9 cellular contexts compared by ENCODE assay signal in the genomic region with DNA sequence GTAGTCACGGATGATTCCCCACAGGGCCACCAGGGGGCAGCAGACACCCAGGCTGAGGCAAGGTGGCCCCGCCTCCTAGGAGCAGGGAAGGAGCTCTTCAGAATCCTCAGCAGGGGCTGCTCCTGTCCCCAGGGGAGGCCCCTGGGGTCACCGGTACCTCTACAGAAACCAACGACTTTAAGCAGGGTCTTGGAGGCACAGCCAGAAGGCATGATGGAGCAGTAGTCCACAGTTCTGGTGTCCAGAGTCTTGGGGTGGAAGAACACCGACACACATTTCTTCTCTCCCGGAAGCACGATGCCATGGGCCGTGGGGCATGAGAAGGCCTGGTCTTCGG. TPM values are rescaled to one million over a fixed set of nuclear protein-coding genes. Genes with fewer than 3 reads are reported as not detected.
DNase-seq lines count a peak whose midpoint lies in the region; ATAC-seq and TF ChIP-seq lines count a peak whose summit lies in the region.
"Had no signal": no experiment of that assay in that cellular context is flagged by ENCODE, and none has a peak within 500 bp of the region (broad histone marks: within the 10 kb centered on the region; RNA-seq: fewer than 3 reads in every experiment).

No MANE protein-coding gene starts in this region.

- peaks cover 26 to 44% (median 30%) of the 10 kb centered on the region in 3 donors for H3K27me3 Mint-ChIP-seq in CD14-positive monocyte (ENCODE audit: low read depth in 3 of 3)
- peaks cover 12% of the 10 kb centered on the region for H3K27me3 Mint-ChIP-seq in activated T-helper 1 cell treated with anti-CD3 and anti-CD28 coated beads, Interleukin-12 subunit alpha, Interleukin-12 subunit beta, Interleukin-2, Interleukin-4 antibody, amounts not matched to agents 30 ng/mL and 10 ng/mL and 1 ng/mL, durations not matched to agents 14 hours and 24 hours and 36 hours (ENCODE audit: insufficient read depth)

- in situ Hi-C loops in KBM-7 (cut with MboI; ENCODE audit: low pct_unique_long_range_greater_than_20kb, low sequenced_read_pairs), result no loop called here

- no peaks in the 10 kb centered on the region for H3K36me3 Mint-ChIP-seq in CD14-positive monocyte
- H3K36me3 Mint-ChIP-seq in activated T-helper 1 cell treated with anti-CD3 and anti-CD28 coated beads, Interleukin-12 subunit alpha, Interleukin-12 subunit beta, Interleukin-2, Interleukin-4 antibody, amounts not matched to agents 30 ng/mL and 10 ng/mL and 1 ng/mL, durations not matched to agents 14 hours and 24 hours and 36 hours (ENCODE audit: low read depth), result no peaks in the 10 kb centered on the region
- H3K36me3 Mint-ChIP-seq: IgD-negative memory B cell had no signal

- intact Hi-C loops in CD14-positive monocyte (cut with micrococcal nuclease) (loop anchor here in 1 of 2 donors (2.0 kb wide), 1 partner anchor 125 kb away; no protein-coding TSS in a partner anchor), testis (cut with DNase I; ENCODE audit: low total_unique reads) (no loop called here)
- intact Hi-C loops in activated T-helper 1 cell treated with anti-CD3 and anti-CD28 coated beads, Interleukin-12 subunit alpha, Interleukin-12 subunit beta, Interleukin-2, Interleukin-4 antibody, amounts not matched to agents 30 ng/mL and 10 ng/mL and 1 ng/mL, durations not matched to agents 14 hours and 24 hours and 36 hours (cut with micrococcal nuclease), result loop anchor here (1.0 kb wide), 2 partner anchors 90 to 126 kb away; no protein-coding TSS in a partner anchor

- H3K27ac ChIP-seq in testis, result no peak overlapping the region

- H3K9me3 Mint-ChIP-seq in CD14-positive monocyte, result peaks cover 0 to 1% (median 0%) of the 10 kb centered on the region in 7 donors
- no peaks in the 10 kb centered on the region for H3K9me3 Mint-ChIP-seq in activated T-helper 1 cell treated with anti-CD3 and anti-CD28 coated beads, Interleukin-12 subunit alpha, Interleukin-12 subunit beta, Interleukin-2, Interleukin-4 antibody, amounts not matched to agents 30 ng/mL and 10 ng/mL and 1 ng/mL, durations not matched to agents 14 hours and 24 hours and 36 hours
- H3K9me3 Mint-ChIP-seq: IgD-negative memory B cell had no signal

- DNase-seq in CD14-positive monocyte (ENCODE audit: low spot score) (peak; percentile 69), KBM-7 (peak; percentile 70), RKO (ENCODE audit: low spot score) (peak; percentile 73), foreskin fibroblast (peak; percentile 50 to 88), omental fat pad (ENCODE audit: low spot score) (peak; percentile 67), testis (peak; percentile 89)
- DNase-seq in activated T-helper 1 cell treated with anti-CD3 and anti-CD28 coated beads, Interleukin-12 subunit alpha, Interleukin-12 subunit beta, Interleukin-2, Interleukin-4 antibody, amounts not matched to agents 30 ng/mL and 10 ng/mL and 1 ng/mL, durations not matched to agents 14 hours and 24 hours and 36 hours (ENCODE audit: low spot score), result peak; percentile 63

- no peak overlapping the region for H3K4me3 Mint-ChIP-seq in CD14-positive monocyte
- H3K4me3 Mint-ChIP-seq in activated T-helper 1 cell treated with anti-CD3 and anti-CD28 coated beads, Interleukin-12 subunit alpha, Interleukin-12 subunit beta, Interleukin-2, Interleukin-4 antibody, amounts not matched to agents 30 ng/mL and 10 ng/mL and 1 ng/mL, durations not matched to agents 14 hours and 24 hours and 36 hours, result no peak overlapping the region
- H3K4me3 Mint-ChIP-seq: IgD-negative memory B cell had no signal

- H3K4me3 ChIP-seq in foreskin fibroblast (ENCODE audit: low read depth in 1 of 2, low read length in 2 of 2), result no peak overlapping the region
- H3K4me3 ChIP-seq in testis, result no peak overlapping the region

- no peaks in the 10 kb centered on the region for H3K4me1 ChIP-seq in testis

- no peaks in the 10 kb centered on the region for H3K36me3 ChIP-seq in testis (ENCODE audit: low read depth, missing control alignments)

- TF ChIP-seq CTCF in CD14-positive monocyte (IDR thresholded peaks at IDR 0.05) (peak; percentile 98), foreskin fibroblast (IDR thresholded peaks at IDR 0.05; ENCODE audit: low read depth, low read length) (peak; percentile 97), omental fat pad (IDR thresholded peaks at IDR 0.05) (peak in 1 of 3 donors; percentile 81), testis (IDR thresholded peaks at IDR 0.05) (peak; percentile 83 to 96 (median 87))

- no peak for TF ChIP-seq POLR2A in testis (IDR thresholded peaks at IDR 0.05)

- peak overlapping the region in 1 of 7 donors; percentile 23 for H3K27ac Mint-ChIP-seq in CD14-positive monocyte
- H3K27ac Mint-ChIP-seq in activated T-helper 1 cell treated with anti-CD3 and anti-CD28 coated beads, Interleukin-12 subunit alpha, Interleukin-12 subunit beta, Interleukin-2, Interleukin-4 antibody, amounts not matched to agents 30 ng/mL and 10 ng/mL and 1 ng/mL, durations not matched to agents 14 hours and 24 hours and 36 hours, result no peak overlapping the region
- H3K27ac Mint-ChIP-seq: IgD-negative memory B cell had no signal

- 44 to 56% methylated on average over 7 to 9 of the region's 9 CpGs for WGBS in testis, 2 donors

- no peaks in the 10 kb centered on the region for H3K9me3 ChIP-seq in testis

- ATAC-seq in GM19438 (IDR thresholded peaks at IDR 0.05; ENCODE audit: low read depth, unreplicated experiment), result peak; percentile 62
- ATAC-seq in omental fat pad (ENCODE audit: low FRiP score), result peak; percentile 72

- no peaks in the 10 kb centered on the region for H3K4me1 Mint-ChIP-seq in CD14-positive monocyte
- no peaks in the 10 kb centered on the region for H3K4me1 Mint-ChIP-seq in activated T-helper 1 cell treated with anti-CD3 and anti-CD28 coated beads, Interleukin-12 subunit alpha, Interleukin-12 subunit beta, Interleukin-2, Interleukin-4 antibody, amounts not matched to agents 30 ng/mL and 10 ng/mL and 1 ng/mL, durations not matched to agents 14 hours and 24 hours and 36 hours (ENCODE audit: low read depth)
- H3K4me1 Mint-ChIP-seq: IgD-negative memory B cell had no signal

- no peaks in the 10 kb centered on the region for H3K27me3 ChIP-seq in testis

RNA-seq across cellular contexts. Expression of a gene that starts 11.5 kb away (rescaled TPM):
- polyA plus RNA-seq in CD14-positive monocyte (not detected), testis (ENCODE audit: insufficient read depth, low read depth, low replicate concordance) (42.9 TPM)
- not detected in 2 replicates for total RNA-seq in activated T-helper 1 cell treated with anti-CD3 and anti-CD28 coated beads, Interleukin-12 subunit alpha, Interleukin-12 subunit beta, Interleukin-2, Interleukin-4 antibody, amounts not matched to agents 30 ng/mL and 10 ng/mL and 1 ng/mL, durations not matched to agents 14 hours and 24 hours and 36 hours
- total RNA-seq in omental fat pad (under 1 TPM in 1 of 4 donors, not detected in 3; 0.19 TPM), testis (10 to 100 TPM; 15.5 to 23.7 TPM)
- polyA plus RNA-seq: IgD-negative memory B cell had no signal

RNA-seq across cellular contexts. Expression of a gene that starts 30.9 kb away (rescaled TPM):
- polyA plus RNA-seq in CD14-positive monocyte (not detected), testis (ENCODE audit: insufficient read depth, low read depth, low replicate concordance) (1.1 TPM)
- not detected in 2 replicates for total RNA-seq in activated T-helper 1 cell treated with anti-CD3 and anti-CD28 coated beads, Interleukin-12 subunit alpha, Interleukin-12 subunit beta, Interleukin-2, Interleukin-4 antibody, amounts not matched to agents 30 ng/mL and 10 ng/mL and 1 ng/mL, durations not matched to agents 14 hours and 24 hours and 36 hours
- total RNA-seq in omental fat pad (under 1 TPM in 1 of 4 donors, not detected in 3; 0.48 TPM), testis (under 1 TPM; 0.19 to 0.39 TPM)
- polyA plus RNA-seq: IgD-negative memory B cell had no signal

RNA-seq across cellular contexts. Expression of a gene that starts 36.6 kb away (rescaled TPM):
- polyA plus RNA-seq in CD14-positive monocyte, result not detected
- 0.36 TPM in 1 of 2 replicates, not detected in the other for total RNA-seq in activated T-helper 1 cell treated with anti-CD3 and anti-CD28 coated beads, Interleukin-12 subunit alpha, Interleukin-12 subunit beta, Interleukin-2, Interleukin-4 antibody, amounts not matched to agents 30 ng/mL and 10 ng/mL and 1 ng/mL, durations not matched to agents 14 hours and 24 hours and 36 hours
- total RNA-seq in omental fat pad, result not detected
- 1 to 10 TPM in 1 of 2 donors, under 1 TPM in 1; 0.56 to 2.9 TPM for total RNA-seq in testis
- polyA plus RNA-seq in testis (ENCODE audit: insufficient read depth, low read depth, low replicate concordance), result 2.7 TPM
- polyA plus RNA-seq: IgD-negative memory B cell had no signal

RNA-seq across cellular contexts. Expression of a gene that starts 44.8 kb away (rescaled TPM):
- not detected for polyA plus RNA-seq in CD14-positive monocyte
- not detected in 2 replicates for total RNA-seq in activated T-helper 1 cell treated with anti-CD3 and anti-CD28 coated beads, Interleukin-12 subunit alpha, Interleukin-12 subunit beta, Interleukin-2, Interleukin-4 antibody, amounts not matched to agents 30 ng/mL and 10 ng/mL and 1 ng/mL, durations not matched to agents 14 hours and 24 hours and 36 hours
- not detected for total RNA-seq in omental fat pad
- total RNA-seq in testis, result not detected
- polyA plus RNA-seq in testis (ENCODE audit: insufficient read depth, low read depth, low replicate concordance), result not detected
- polyA plus RNA-seq: IgD-negative memory B cell had no signal

Comparison
In these comparisons a context has a peak if more than half of its experiments do, and no peak if none do; other contexts are left out.
1. RNA of a gene that starts 11.5 kb away (total RNA-seq): 15.5 to 23.7 TPM in testis; not detected in activated T-helper 1 cell treated with anti-CD3 and anti-CD28 coated beads, Interleukin-12 subunit alpha, Interleukin-12 subunit beta, Interleukin-2, Interleukin-4 antibody, amounts not matched to agents 30 ng/mL and 10 ng/mL and 1 ng/mL, durations not matched to agents 14 hours and 24 hours and 36 hours and 0.19 TPM in omental fat pad; every median in the first group is over 10 times any median in the second.
2. Peak in every context shown above with its lines, with median percentiles within 50 percentile points of each other: DNase-seq.